ENCODE assay signal across 7 cellular contexts in the genomic region with DNA sequence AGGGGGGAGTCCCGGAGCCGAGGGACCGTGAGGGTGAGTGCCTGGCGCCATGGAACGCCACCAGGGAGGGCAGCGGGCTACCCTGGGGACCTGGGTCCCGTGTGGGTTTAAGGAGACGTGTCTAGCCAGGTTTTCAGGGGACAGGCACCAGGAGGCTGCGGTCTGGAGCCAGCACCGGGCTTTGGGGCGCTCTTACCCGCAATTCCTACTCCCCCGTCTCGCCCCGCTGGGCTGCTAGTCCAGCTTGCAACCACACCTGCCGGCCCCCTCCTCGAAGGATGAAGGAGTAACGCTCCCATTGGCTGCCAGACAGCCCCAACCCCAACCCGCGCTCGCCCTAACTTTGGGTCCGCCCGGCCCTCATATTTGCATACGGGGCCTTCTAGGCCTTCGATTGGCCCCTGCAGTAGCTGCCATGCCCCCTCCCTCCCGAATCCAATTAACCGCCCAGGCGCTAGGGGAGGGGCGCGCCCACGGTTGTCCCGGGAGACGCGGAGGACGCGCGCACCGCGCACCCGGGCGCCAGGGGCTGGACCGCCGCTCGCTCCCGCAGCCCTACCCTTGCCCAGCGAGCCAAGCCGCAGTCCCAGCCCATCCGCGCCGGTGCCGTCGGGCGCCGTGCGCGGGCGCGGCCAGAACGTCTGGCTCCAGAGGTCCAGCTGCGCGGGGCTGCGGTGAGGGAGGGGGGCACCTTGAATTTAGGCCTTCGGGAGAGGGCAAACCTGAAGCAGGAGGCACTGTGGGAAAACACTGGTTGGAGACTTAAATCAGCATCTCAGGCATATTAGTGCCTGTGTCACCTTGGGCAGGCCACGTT. TPM values are rescaled to one million over a fixed set of nuclear protein-coding genes. Genes with fewer than 3 reads are reported as not detected.
DNase-seq lines count a peak whose midpoint lies in the region; ATAC-seq and TF ChIP-seq lines count a peak whose summit lies in the region.

Gene TTLL6 (minus strand): TSS at position 456 of the 817 bp plus-strand sequence. CDS start 157 bp downstream, at position 299.

- peak within 1 kb of the TSS; percentile 53 for H3K4me3 ChIP-seq in epithelial cell of proximal tubule (ENCODE audit: low read depth, low read length)

- ATAC-seq in GM18861 (IDR thresholded peaks at IDR 0.05; ENCODE audit: unreplicated experiment) = peak; percentile 61

- DNase-seq in HT1080 (ENCODE audit: low read depth) = peak; percentile 53
- peak; percentile 90 for DNase-seq in NOMO-1 treated with DMSO at 0.1 percent for 48 hours (lab: John Stamatoyannopoulos, UW; ENCODE audit: unreplicated experiment)
- DNase-seq in activated T-cell treated with anti-CD3 and anti-CD28 coated beads for 1 hour (ENCODE audit: low read depth) = peak; percentile 62
- no peak for DNase-seq in epithelial cell of proximal tubule (ENCODE audit: low read depth)
- DNase-seq in mucosa of gallbladder (ENCODE audit: low spot score) = peak; percentile 91
- peak; percentile 43 to 54 for DNase-seq in stimulated activated CD8-positive, alpha-beta memory T cell treated with anti-CD3 and anti-CD28 coated beads, Interleukin-2, amount 100 ng/mL, for 48 hours (ENCODE audit: low read depth in 2 of 2)

- TF ChIP-seq CTCF in epithelial cell of proximal tubule (conservative IDR thresholded peaks at IDR 0.05; ENCODE audit: low read depth, low read length) = no peak

RNA-seq across cellular contexts. Expression of gene TTLL6, which starts in this region (rescaled TPM):
- total RNA-seq in HT1080 (2014; rRNA removed; shearing (Covaris generic)) = 0.21 and 1.0 TPM in 2 replicates
- polyA plus RNA-seq in HT1080 (2015; cell fraction: cytosol; rRNA removed) = 0.02 and 0.03 TPM in 2 replicates
- polyA plus RNA-seq in HT1080 (2015; cell fraction: nucleus; rRNA removed) = 0.22 and 0.24 TPM in 2 replicates
- total RNA-seq in epithelial cell of proximal tubule = 0.22 TPM in 1 of 2 replicates, not detected in the other
- total RNA-seq in mucosa of gallbladder = 5.1 TPM
